Comparison of ENCODE assay signal across 23 cellular contexts in genomic region chr12:59649203-59649602, GRCh38. TPM values are rescaled to one million over a fixed set of nuclear protein-coding genes. Genes with fewer than 3 reads are reported as not detected.
DNase-seq lines count a peak whose midpoint lies in the region; ATAC-seq and TF ChIP-seq lines count a peak whose summit lies in the region.
"Had no signal": no experiment of that assay in that cellular context is flagged by ENCODE, and none has a peak within 500 bp of the region (broad histone marks: within the 10 kb centered on the region; RNA-seq: fewer than 3 reads in every experiment).

No MANE protein-coding gene starts in this region.

- RAD21 ChIA-PET in HCT116 (lab: Charles Lee; ENCODE audit: low non-redundant PET in 1 of 2, low total read pairs in 2 of 2, uncharacterized antibody in 2 of 2, unreplicated experiment in 2 of 2), result no interaction called here

- TF ChIP-seq CTCF in HCT116 (IDR thresholded peaks at IDR 0.05 in 2 of 3, conservative IDR thresholded peaks at IDR 0.05 in 1 of 3; ENCODE audit: borderline replicate concordance in 1 of 3, insufficient read depth in 1 of 3, low read depth in 2 of 3, low read length in 2 of 3) (no peak), left lung (IDR thresholded peaks at IDR 0.05) (no peak)

- H3K4me2 ChIP-seq in HCT116 (ENCODE audit: low read length), result no peak overlapping the region

- H3K27me3 ChIP-seq in HCT116 (ENCODE audit: insufficient read depth, low read length) (no peaks in the 10 kb centered on the region), adipocyte (replicated peaks; ENCODE audit: control insufficient read depth, insufficient read depth, low read length) (no peaks in the 10 kb centered on the region), left lung (no peaks in the 10 kb centered on the region)
- H3K27me3 ChIP-seq: ascending aorta, heart right ventricle had no signal

- intact Hi-C loops in HCT116 (cut with micrococcal nuclease), result no loop called here
- intact Hi-C loops in left lung (cut with DNase I), result no loop called here

- H3K27ac ChIP-seq in HCT116 (ENCODE audit: low read depth, low read length) (no peak overlapping the region), left lung (no peak overlapping the region)
- H3K27ac ChIP-seq: ascending aorta, lower lobe of right lung had no signal

- H3K4me1 ChIP-seq in HCT116 (ENCODE audit: control insufficient read depth in 1 of 2, insufficient read depth in 2 of 2, low read length in 2 of 2), result peaks cover 2 to 10% of the 10 kb centered on the region in 2 experiments; a peak in 1 of 4 replicates
- H3K4me1 ChIP-seq in adipocyte (ENCODE audit: control insufficient read depth, insufficient read depth, low read length), result peaks cover 11% of the 10 kb centered on the region
- H3K4me1 ChIP-seq in left lung, result peaks cover 0 to 3% of the 10 kb centered on the region in 2 donors
- H3K4me1 ChIP-seq: HAP-1 had no signal

- no TSS peak for BruUV-seq in HCT116 (replicated peaks; lab: Mats Ljungman, UMichigan)

- POLR2A ChIA-PET in HCT116 (lab: Charles Lee), result no interaction called here

- DNase-seq in AG20443 (ENCODE audit: low spot score), result peak; percentile 7
- DNase-seq in HCT116 (ENCODE audit: low read depth, low spot score), result no peak
- DNase-seq in adipocyte (ENCODE audit: low read depth), result peak; percentile 74
- DNase-seq in left lung, result no peak
- DNase-seq: activated CD4-positive, alpha-beta memory T cell treated with anti-CD3 and anti-CD28 coated beads for 36 hours; activated T-cell treated with anti-CD3 and anti-CD28 coated beads for 4 hours; heart right ventricle; lower lobe of right lung; NCI-H1092; NCI-H2081 treated with DMSO at 0.1 percent for 48 hours; NCI-H524; occipital lobe; retina; Right ventricle myocardium superior; T-helper 2 cell had no signal

- TF ChIP-seq POLR2A in HCT116 (IDR thresholded peaks at IDR 0.05; ENCODE audit: borderline replicate concordance, extremely low read depth, insufficient read depth, insufficient read length), result no peak

- no peak overlapping the region for H2AFZ ChIP-seq in HCT116 (ENCODE audit: low read depth, low read length, poor library complexity, severe bottlenecking)

- no peaks in the 10 kb centered on the region for H3K9me3 ChIP-seq in HCT116 (ENCODE audit: control insufficient read depth in 1 of 2, insufficient read depth in 1 of 2, low read depth in 1 of 2, low read length in 2 of 2)
- H3K9me3 ChIP-seq in adipocyte (ENCODE audit: control insufficient read depth, low read length), result no peaks in the 10 kb centered on the region
- peaks cover 0 to 5% of the 10 kb centered on the region in 2 donors for H3K9me3 ChIP-seq in left lung
- H3K9me3 ChIP-seq: ascending aorta, Caco-2, HAP-1, lower lobe of right lung had no signal

- no peaks in the 10 kb centered on the region for H4K20me1 ChIP-seq in HCT116 (ENCODE audit: insufficient read depth)

- CTCF ChIA-PET in HCT116 (lab: Charles Lee), result no interaction called here

- no peaks in the 10 kb centered on the region for H3K79me2 ChIP-seq in HCT116 (ENCODE audit: insufficient read depth, low read length)

- no peak for TF ChIP-seq RAD21 in HCT116 (IDR thresholded peaks at IDR 0.05; ENCODE audit: low read depth)

- H3K4me3 ChIP-seq in HCT116 (replicated peaks in 1 of 2; ENCODE audit: low read depth in 1 of 2, low read length in 2 of 2), result no peak overlapping the region
- H3K4me3 ChIP-seq in adipocyte (ENCODE audit: low read length), result no peak overlapping the region
- H3K4me3 ChIP-seq in left lung, result no peak overlapping the region
- H3K4me3 ChIP-seq: ascending aorta, HAP-1, heart right ventricle, K562, lower lobe of right lung had no signal

- H3K36me3 ChIP-seq in HCT116 (ENCODE audit: control insufficient read depth in 1 of 2, insufficient read depth in 2 of 2, low read length in 2 of 2) (no peaks in the 10 kb centered on the region), adipocyte (ENCODE audit: control insufficient read depth, insufficient read depth, low read length, severe bottlenecking) (no peaks in the 10 kb centered on the region), left lung (no peaks in the 10 kb centered on the region)
- H3K36me3 ChIP-seq: ascending aorta, HAP-1, lower lobe of right lung had no signal

- ATAC-seq in HCT116, result no peak
- peak; percentile 75 for ATAC-seq in left lung
- no peak for ATAC-seq in GM21367 (IDR thresholded peaks at IDR 0.05; ENCODE audit: unreplicated experiment)
- ATAC-seq in GM18498 (IDR thresholded peaks at IDR 0.05; ENCODE audit: unreplicated experiment), result no peak
- ATAC-seq in HG03469 (IDR thresholded peaks at IDR 0.05; ENCODE audit: unreplicated experiment), result no peak
- ATAC-seq: K562, lower lobe of right lung, WTC11 had no signal

- no peak overlapping the region for H3K9ac ChIP-seq in HCT116 (ENCODE audit: low read length)
- no peak overlapping the region for H3K9ac ChIP-seq in adipocyte (ENCODE audit: low read length)

- no peaks in the 10 kb centered on the region for H3K9me2 ChIP-seq in HCT116 (ENCODE audit: insufficient read depth)

TF ChIP-seq in HCT116, 20 proteins besides CTCF, POLR2A, EP300 and RAD21:
- peak; percentile 36; the same call in 1 of the 2 replicates for TF ChIP-seq CEBPB (IDR thresholded peaks at IDR 0.05; ENCODE audit: low read depth)
- no peak for TF ChIP-seq ZBTB33 (IDR thresholded peaks at IDR 0.05; ENCODE audit: extremely low read depth, insufficient replicate concordance, low read length)

RNA-seq across cellular contexts. Expression of gene SLC16A7, which starts 53.4 kb away (rescaled TPM):
- 10.0 TPM for total RNA-seq in HCT116 (2021; ENCODE audit: unreplicated experiment)
- 0.72 and 1.9 TPM in 2 replicates for polyA plus RNA-seq in HCT116 (2012)
- 10 to 100 TPM; 26.0 to 33.9 TPM for total RNA-seq in left lung
- polyA plus RNA-seq: K562 had no signal

Comparison
In these comparisons a context has a peak if more than half of its experiments do, and no peak if none do; other contexts are left out.
1. DNase-seq: peak in AG20443 (single experiment) and adipocyte (single experiment); none in HCT116 (single experiment) and left lung (0 of 2).